1 cellular context compared by ENCODE assay signal in the genomic region with DNA sequence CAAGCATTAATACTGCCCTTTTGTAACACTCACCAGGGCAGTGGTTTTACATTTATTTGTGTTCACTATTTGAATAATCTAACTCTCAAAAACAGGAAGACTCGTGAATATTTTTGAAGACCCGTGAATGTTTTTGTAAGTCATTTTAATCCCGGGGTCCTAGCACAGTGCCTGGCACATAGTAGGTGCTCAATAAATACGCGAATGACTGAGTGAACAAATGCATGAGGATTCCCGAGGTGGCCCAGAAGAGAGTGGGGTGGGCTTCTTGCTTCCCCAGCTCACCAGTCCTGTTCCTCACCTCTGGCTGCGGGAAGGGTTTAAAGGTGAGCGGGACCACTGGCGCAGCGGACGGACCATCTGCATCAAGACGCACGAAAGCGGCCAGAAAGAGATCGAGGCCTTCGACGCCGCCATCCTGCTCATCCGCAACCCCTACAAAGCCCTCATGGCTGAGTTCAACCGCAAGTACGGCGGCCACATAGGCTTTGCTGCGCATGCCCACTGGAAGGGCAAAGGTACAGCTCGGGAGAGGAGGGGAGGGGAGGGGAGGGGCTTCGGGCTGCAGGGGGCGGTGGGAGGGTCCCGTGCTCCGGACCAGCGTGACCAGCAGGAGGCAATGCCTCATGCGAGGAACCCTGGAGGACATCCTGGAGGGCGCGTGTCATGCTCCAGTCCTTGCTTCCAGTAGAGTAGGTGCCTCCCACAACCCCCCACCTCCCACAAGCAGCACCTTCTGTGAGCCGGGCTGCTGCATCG.
TF ChIP-seq lines count a peak whose summit lies in the region.

No MANE protein-coding gene starts in this region.

TF ChIP-seq in H1, 55 proteins besides CTCF, POLR2A, EP300 and RAD21:
- no peak for TF ChIP-seq PHF8 (conservative IDR thresholded peaks at IDR 0.05; ENCODE audit: low read depth, low read length)
- 0 out of 2 replicates have a peak, but pooled peaks have one; percentile 14 for TF ChIP-seq NRF1 (IDR thresholded peaks at IDR 0.05; ENCODE audit: low read depth, low read length)
- TF ChIP-seq ATF3 (IDR thresholded peaks at IDR 0.05; ENCODE audit: insufficient read depth, low read depth, low read length) = no peak
- TF ChIP-seq, protein P1, sequence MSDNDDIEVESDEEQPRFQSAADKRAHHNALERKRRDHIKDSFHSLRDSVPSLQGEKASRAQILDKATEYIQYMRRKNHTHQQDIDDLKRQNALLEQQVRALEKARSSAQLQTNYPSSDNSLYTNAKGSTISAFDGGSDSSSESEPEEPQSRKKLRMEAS (IDR thresholded peaks at IDR 0.05) = peak; percentile 43; the same call in 1 of the 2 replicates
- no peak for TF ChIP-seq TCF12 (IDR thresholded peaks at IDR 0.05; ENCODE audit: low read depth, low read length)
- no peak for TF ChIP-seq RXRA (IDR thresholded peaks at IDR 0.05; ENCODE audit: insufficient read depth, low read depth, low read length)
TF ChIP-seq in H1: peak in this region for 2.
